In the genomic region with DNA sequence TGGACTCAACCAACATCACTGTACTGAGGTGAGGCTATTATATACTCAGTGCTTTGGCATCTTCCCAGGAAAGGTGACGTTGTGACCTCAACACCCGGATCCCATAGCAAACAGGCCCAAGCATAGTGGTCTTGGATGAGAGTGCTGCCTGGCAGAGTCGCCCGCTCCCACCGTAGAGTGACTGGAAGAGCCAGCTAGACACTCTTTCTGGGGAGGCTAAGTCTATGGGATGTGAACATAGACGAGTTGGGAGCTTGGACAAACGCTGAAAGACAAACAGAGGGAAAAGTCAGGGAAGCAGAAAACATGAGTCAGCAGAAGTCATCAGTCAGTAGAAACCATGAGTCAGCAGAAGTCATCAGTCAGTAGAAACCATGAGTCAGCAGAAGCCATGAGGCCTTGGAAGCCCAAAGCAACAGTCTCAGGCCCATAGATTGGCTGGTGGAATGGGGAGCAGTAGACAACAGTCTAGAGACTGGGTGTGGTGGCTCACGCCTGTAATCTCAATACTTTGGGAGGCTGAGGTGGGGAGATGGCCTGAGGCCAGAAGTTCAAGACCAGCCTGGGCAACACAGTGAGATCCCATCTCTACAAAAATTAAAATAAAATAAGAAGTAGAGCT, we compare ENCODE assay signal across 11 cellular contexts.
DNase-seq lines count a peak whose midpoint lies in the region; ATAC-seq and TF ChIP-seq lines count a peak whose summit lies in the region.
"Had no signal": no experiment of that assay in that cellular context is flagged by ENCODE, and none has a peak within 500 bp of the region (broad histone marks: within the 10 kb centered on the region; RNA-seq: fewer than 3 reads in every experiment).

No MANE protein-coding gene starts in this region.

- in situ Hi-C loops in KBM-7 (cut with MboI; ENCODE audit: low pct_unique_long_range_greater_than_20kb, low sequenced_read_pairs): no loop called here

- WGBS in adrenal gland, 4 donors: 77 to 87% (median 82%) methylated on average over 8 of the region's 8 CpGs

- no peaks in the 10 kb centered on the region for H3K27me3 ChIP-seq in adrenal gland

- no peak overlapping the region for H3K4me3 ChIP-seq in adrenal gland
- H3K4me3 ChIP-seq: lung had no signal

- H3K36me3 ChIP-seq in adrenal gland (replicated peaks in 1 of 2): no peaks in the 10 kb centered on the region

- no peaks in the 10 kb centered on the region for H3K36me3 Mint-ChIP-seq in endothelial cell (ENCODE audit: low read depth, unreplicated experiment)

- no peak for TF ChIP-seq POLR2A in adrenal gland (IDR thresholded peaks at IDR 0.05)

- no peaks in the 10 kb centered on the region for H3K9me3 Mint-ChIP-seq in endothelial cell (ENCODE audit: unreplicated experiment)

- H3K27ac ChIP-seq in adrenal gland: no peak overlapping the region

- H3K4me1 ChIP-seq in adrenal gland (replicated peaks in 1 of 2): no peaks in the 10 kb centered on the region

- H3K4me1 Mint-ChIP-seq in endothelial cell (ENCODE audit: unreplicated experiment): no peaks in the 10 kb centered on the region

- no peak for ATAC-seq in GM18511 (IDR thresholded peaks at IDR 0.05; ENCODE audit: unreplicated experiment)

- no peak for TF ChIP-seq CTCF in adrenal gland (IDR thresholded peaks at IDR 0.05)
- TF ChIP-seq CTCF in endothelial cell (IDR thresholded peaks at IDR 0.05; ENCODE audit: unreplicated experiment): no peak

- peaks cover 1% of the 10 kb centered on the region for H3K27me3 Mint-ChIP-seq in endothelial cell (ENCODE audit: unreplicated experiment)
- H3K27me3 Mint-ChIP-seq: stimulated activated naive CD8-positive, alpha-beta T cell treated with anti-CD3 and anti-CD28 coated beads, Interleukin-15, Interleukin-2, amounts not matched to agents 100 ng/mL and 50 ng/mL, for 24 hours had no signal

- H3K4me3 Mint-ChIP-seq in endothelial cell (ENCODE audit: unreplicated experiment): no peak overlapping the region
- H3K4me3 Mint-ChIP-seq: stimulated activated naive CD8-positive, alpha-beta T cell treated with anti-CD3 and anti-CD28 coated beads, Interleukin-15, Interleukin-2, amounts not matched to agents 100 ng/mL and 50 ng/mL, for 24 hours had no signal

- intact Hi-C loops in adrenal gland (cut with DNase I): no loop called here

- no peak overlapping the region for H3K27ac Mint-ChIP-seq in endothelial cell (ENCODE audit: unreplicated experiment)
- H3K27ac Mint-ChIP-seq: stimulated activated naive CD8-positive, alpha-beta T cell treated with anti-CD3 and anti-CD28 coated beads, Interleukin-15, Interleukin-2, amounts not matched to agents 100 ng/mL and 50 ng/mL, for 24 hours had no signal

- H3K9me3 ChIP-seq in adrenal gland (replicated peaks in 1 of 3): no peaks in the 10 kb centered on the region

- DNase-seq in EL (peak; percentile 72), KBM-7 (peak; percentile 63), adrenal gland (peak in 5 of 7 donors; percentile 23 to 47 (median 40)), iris pigment epithelial cell (ENCODE audit: low read depth) (peak; percentile 78), endothelial cell (ENCODE audit: low spot score) (no peak), NCI-H2171 treated with DMSO at 0.1 percent for 48 hours (lab: John Stamatoyannopoulos, UW) (no peak)
- DNase-seq: activated T-cell treated with anti-CD3 and anti-CD28 coated beads for 4 hours; effector CD4-positive, alpha-beta T cell had no signal

Comparison
In these comparisons a context has a peak if more than half of its experiments do, and no peak if none do; other contexts are left out.
1. DNase-seq: peak in EL (single experiment), KBM-7 (single experiment), adrenal gland (5 of 7) and iris pigment epithelial cell (single experiment); none in endothelial cell (single experiment) and NCI-H2171 treated with DMSO at 0.1 percent for 48 hours (single experiment).